9 cellular contexts compared by ENCODE assay signal in the genomic region with DNA sequence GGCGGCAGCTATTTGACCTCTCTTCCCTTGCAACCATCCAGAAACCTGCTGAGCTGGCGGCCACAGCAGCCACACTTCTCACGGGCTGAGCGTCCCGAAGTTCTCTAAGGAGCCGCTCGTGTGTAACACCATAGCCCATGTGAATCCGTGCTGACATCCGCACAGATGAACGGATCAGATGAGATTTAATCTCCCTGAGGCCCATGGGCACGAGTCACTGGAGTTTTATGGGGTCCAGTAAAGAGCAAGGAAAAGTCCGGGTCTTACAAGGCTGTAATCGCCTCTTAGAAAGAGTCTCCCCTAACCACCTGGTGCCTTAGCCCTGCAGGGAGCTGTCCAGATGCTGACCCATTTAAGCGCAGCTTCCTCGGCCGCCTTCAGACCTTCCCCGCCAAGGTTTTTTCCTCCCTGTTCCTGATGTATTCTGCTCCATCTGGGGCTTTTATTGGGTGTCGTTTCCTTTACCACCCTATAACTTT. TPM values are rescaled to one million over a fixed set of nuclear protein-coding genes. Genes with fewer than 3 reads are reported as not detected.
DNase-seq lines count a peak whose midpoint lies in the region; ATAC-seq and TF ChIP-seq lines count a peak whose summit lies in the region.
"Had no signal": no experiment of that assay in that cellular context is flagged by ENCODE, and none has a peak within 500 bp of the region (broad histone marks: within the 10 kb centered on the region; RNA-seq: fewer than 3 reads in every experiment).

No MANE protein-coding gene starts in this region.

- no peak for ATAC-seq in activated T-cell treated with anti-CD3 and anti-CD28 coated beads, Interleukin-2, amount 50 U/mL, for 72 hours (replicated peaks in 1 of 2)
- ATAC-seq in foreskin keratinocyte, result peak; percentile 88
- ATAC-seq in GM19023 (IDR thresholded peaks at IDR 0.05; ENCODE audit: unreplicated experiment), result no peak

- H3K4me1 Mint-ChIP-seq in activated T-cell treated with anti-CD3 and anti-CD28 coated beads, Interleukin-2, amount 50 U/mL, for 72 hours (ENCODE audit: low read depth), result peaks cover 11% of the 10 kb centered on the region

- peak; percentile 14 to 22 for DNase-seq in activated T-cell treated with anti-CD3 and anti-CD28 coated beads, Interleukin-2, amount 50 U/mL, for 72 hours
- no peak for DNase-seq in activated T-cell treated with anti-CD3 and anti-CD28 coated beads, Interleukin-2, amount 50 U/mL, for 1 hour
- peak; percentile 10 for DNase-seq in SW480 (ENCODE audit: low spot score)
- peak; percentile 28 to 47 for DNase-seq in foreskin keratinocyte
- peak; percentile 40 for DNase-seq in retinal pigment epithelial cell (ENCODE audit: low read depth)
- DNase-seq in DMS79 treated with DMSO at 0.1 percent for 48 hours (lab: John Stamatoyannopoulos, UW), result no peak
- no peak for DNase-seq in inferior parietal cortex (ENCODE audit: extremely low spot score)
- DNase-seq: activated B cell treated with CpG ODN at 0.5 μM for 24 hours had no signal

- no peak overlapping the region for H3K27ac ChIP-seq in foreskin keratinocyte

- TF ChIP-seq CTCF in foreskin keratinocyte (conservative IDR thresholded peaks at IDR 0.05) (no peak), retinal pigment epithelial cell (conservative IDR thresholded peaks at IDR 0.05; ENCODE audit: low read depth, low read length) (no peak)

- no peak overlapping the region for H3K4me3 ChIP-seq in retinal pigment epithelial cell (ENCODE audit: low read length)

- no peaks in the 10 kb centered on the region for H3K4me1 ChIP-seq in foreskin keratinocyte

- peaks cover 0 to 2% of the 10 kb centered on the region in 2 donors for H3K36me3 Mint-ChIP-seq in activated T-cell treated with anti-CD3 and anti-CD28 coated beads, Interleukin-2, amount 50 U/mL, for 72 hours (ENCODE audit: insufficient read depth in 2 of 2)

- H3K27me3 Mint-ChIP-seq in activated T-cell treated with anti-CD3 and anti-CD28 coated beads, Interleukin-2, amount 50 U/mL, for 72 hours (ENCODE audit: low read depth), result peaks cover 60% of the 10 kb centered on the region

- H3K9me3 Mint-ChIP-seq in activated T-cell treated with anti-CD3 and anti-CD28 coated beads, Interleukin-2, amount 50 U/mL, for 72 hours, result no peaks in the 10 kb centered on the region
- H3K9me3 Mint-ChIP-seq: activated B cell treated with CpG ODN at 0.5 μM for 24 hours had no signal

- no peak overlapping the region for H3K27ac Mint-ChIP-seq in activated T-cell treated with anti-CD3 and anti-CD28 coated beads, Interleukin-2, amount 50 U/mL, for 72 hours
- H3K27ac Mint-ChIP-seq: activated B cell treated with CpG ODN at 0.5 μM for 24 hours had no signal

- H3K27me3 ChIP-seq in foreskin keratinocyte, result peaks cover 22% of the 10 kb centered on the region

- no peak overlapping the region for H3K4me3 Mint-ChIP-seq in activated T-cell treated with anti-CD3 and anti-CD28 coated beads, Interleukin-2, amount 50 U/mL, for 72 hours
- H3K4me3 Mint-ChIP-seq: activated B cell treated with CpG ODN at 0.5 μM for 24 hours had no signal

RNA-seq across cellular contexts. Expression of a gene that starts 5.5 kb away (rescaled TPM):
- not detected for total RNA-seq in activated T-cell treated with anti-CD3 and anti-CD28 coated beads, Interleukin-2, amount 50 U/mL, for 72 hours
- not detected in 2 replicates for total RNA-seq in foreskin keratinocyte
- polyA plus RNA-seq in foreskin keratinocyte, result not detected in 2 replicates
- total RNA-seq: activated B cell treated with CpG ODN at 0.5 μM for 24 hours had no signal

Comparison
In these comparisons a context has a peak if more than half of its experiments do, and no peak if none do; other contexts are left out.
1. DNase-seq: peak in activated T-cell treated with anti-CD3 and anti-CD28 coated beads, Interleukin-2, amount 50 U/mL, for 72 hours (2 of 2), SW480 (single experiment), foreskin keratinocyte (2 of 2) and retinal pigment epithelial cell (single experiment); none in activated T-cell treated with anti-CD3 and anti-CD28 coated beads, Interleukin-2, amount 50 U/mL, for 1 hour (single experiment), DMS79 treated with DMSO at 0.1 percent for 48 hours (single experiment) and inferior parietal cortex (single experiment).